ENCODE assay signal across 8 cellular contexts in the genomic region with DNA sequence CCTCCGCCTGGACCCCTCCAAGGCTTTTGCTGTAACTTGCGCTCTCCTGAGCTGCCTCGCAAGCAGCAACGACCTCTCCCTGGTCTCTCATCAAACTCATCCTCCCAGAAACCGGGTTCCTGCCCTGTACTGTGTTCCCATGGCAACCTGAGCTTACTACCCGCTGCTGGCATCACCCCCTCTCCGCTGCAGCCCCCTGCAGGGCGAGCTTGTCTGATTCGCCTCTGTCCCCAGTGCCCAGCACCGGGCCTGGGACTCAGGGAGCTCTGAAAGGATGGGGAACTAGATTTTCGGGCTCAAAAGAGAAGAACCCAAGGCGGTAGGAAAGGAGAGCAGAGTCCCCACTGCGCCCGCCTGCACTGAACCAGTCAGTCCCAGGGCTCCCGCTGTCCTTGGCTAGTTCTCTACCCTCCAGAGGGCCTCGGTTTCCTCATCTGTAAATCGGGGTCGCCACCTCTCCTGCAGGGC. TPM values are rescaled to one million over a fixed set of nuclear protein-coding genes. Genes with fewer than 3 reads are reported as not detected.
DNase-seq lines count a peak whose midpoint lies in the region; ATAC-seq and TF ChIP-seq lines count a peak whose summit lies in the region.

No MANE protein-coding gene starts in this region.

- CTCF ChIA-PET in activated CD4-positive, alpha-beta memory T cell treated with anti-CD3 and anti-CD28 coated beads, Interleukin-2, amount 10 ng/mL, durations not matched to agents 7 days and 5 days (lab: Charles Lee): interaction anchor here (0.8 to 4.9 kb wide), 22 partner anchors 8 to 425 kb away, joined by 3 to 59 read pairs (median 6); a partner anchor contains a TSS

- H3K4me3 ChIP-seq in fibroblast of the aortic adventitia (ENCODE audit: low read depth, low read length): peak overlapping the region; percentile 80

- H3K27ac Mint-ChIP-seq in activated CD4-positive, alpha-beta memory T cell treated with anti-CD3 and anti-CD28 coated beads, Interleukin-2, amount 10 ng/mL, durations not matched to agents 7 days and 5 days: peak overlapping the region; percentile 70
- no peak overlapping the region for H3K27ac Mint-ChIP-seq in nephron

- TF ChIP-seq CTCF in fibroblast of the aortic adventitia (IDR thresholded peaks at IDR 0.05; ENCODE audit: insufficient read depth, low read length): peak; percentile 17
- no peak for TF ChIP-seq CTCF in nephron (IDR thresholded peaks at IDR 0.05; ENCODE audit: unreplicated experiment in 3 of 3)

- peak; percentile 25 for ATAC-seq in GM19455 (IDR thresholded peaks at IDR 0.05; ENCODE audit: unreplicated experiment)

- H3K4me3 Mint-ChIP-seq in activated CD4-positive, alpha-beta memory T cell treated with anti-CD3 and anti-CD28 coated beads, Interleukin-2, amount 10 ng/mL, durations not matched to agents 7 days and 5 days: peak overlapping the region; percentile 91
- H3K4me3 Mint-ChIP-seq in nephron: peak overlapping the region; percentile 81 to 95 (median 87)

- DNase-seq in DMS114 treated with DMSO at 0.1 percent for 48 hours (lab: John Stamatoyannopoulos, UW; ENCODE audit: unreplicated experiment): peak; percentile 4
- DNase-seq in Kasumi-1 (lab: John Stamatoyannopoulos, UW): peak; percentile 45 to 46
- peak; percentile 40 for DNase-seq in activated CD4-positive, alpha-beta memory T cell treated with anti-CD3 and anti-CD28 coated beads, Interleukin-2, amount 10 ng/mL, durations not matched to agents 7 days and 5 days
- peak; percentile 40 for DNase-seq in fibroblast of the aortic adventitia (ENCODE audit: low read depth)
- DNase-seq in ecto neural progenitor cell (ENCODE audit: low spot score): no peak
- no peak for DNase-seq in NK-92 treated with Interleukin-12 subunit alpha and Interleukin-12 subunit beta, amount 100 ng/mL, for 24 hours (lab: John Stamatoyannopoulos, UW)

- H3K9me3 Mint-ChIP-seq in activated CD4-positive, alpha-beta memory T cell treated with anti-CD3 and anti-CD28 coated beads, Interleukin-2, amount 10 ng/mL, durations not matched to agents 7 days and 5 days: no peaks in the 10 kb centered on the region
- no peaks in the 10 kb centered on the region for H3K9me3 Mint-ChIP-seq in nephron

- POLR2A ChIA-PET in activated CD4-positive, alpha-beta memory T cell treated with anti-CD3 and anti-CD28 coated beads, Interleukin-2, amount 10 ng/mL, durations not matched to agents 7 days and 5 days (lab: Charles Lee): interaction anchor here (0.8 to 3.2 kb wide), 23 partner anchors 8 to 750 kb away, joined by 3 to 28 read pairs (median 5); a partner anchor contains a TSS

- H3K36me3 Mint-ChIP-seq in activated CD4-positive, alpha-beta memory T cell treated with anti-CD3 and anti-CD28 coated beads, Interleukin-2, amount 10 ng/mL, durations not matched to agents 7 days and 5 days (ENCODE audit: low read depth): no peaks in the 10 kb centered on the region
- no peaks in the 10 kb centered on the region for H3K36me3 Mint-ChIP-seq in nephron (ENCODE audit: low read depth)

- peaks cover 30% of the 10 kb centered on the region for H3K4me1 Mint-ChIP-seq in activated CD4-positive, alpha-beta memory T cell treated with anti-CD3 and anti-CD28 coated beads, Interleukin-2, amount 10 ng/mL, durations not matched to agents 7 days and 5 days
- H3K4me1 Mint-ChIP-seq in nephron: peaks cover 27% of the 10 kb centered on the region

- peaks cover 9% of the 10 kb centered on the region for H3K27me3 Mint-ChIP-seq in activated CD4-positive, alpha-beta memory T cell treated with anti-CD3 and anti-CD28 coated beads, Interleukin-2, amount 10 ng/mL, durations not matched to agents 7 days and 5 days
- peaks cover 25% of the 10 kb centered on the region for H3K27me3 Mint-ChIP-seq in nephron (ENCODE audit: low read depth)

RNA-seq across cellular contexts. Expression of a gene that starts 0.5 kb away (rescaled TPM):
- total RNA-seq in activated CD4-positive, alpha-beta memory T cell treated with anti-CD3 and anti-CD28 coated beads, Interleukin-2, amount 10 ng/mL, durations not matched to agents 7 days and 5 days: 10 to 100 TPM; 17.2 to 19.4 TPM
- 23.0 and 28.4 TPM in 2 replicates for total RNA-seq in fibroblast of the aortic adventitia (ENCODE audit: low replicate concordance)

RNA-seq across cellular contexts. Expression of a gene that starts 16.5 kb away (rescaled TPM):
- total RNA-seq in activated CD4-positive, alpha-beta memory T cell treated with anti-CD3 and anti-CD28 coated beads, Interleukin-2, amount 10 ng/mL, durations not matched to agents 7 days and 5 days: not detected
- total RNA-seq in fibroblast of the aortic adventitia (ENCODE audit: low replicate concordance): under 0.01 TPM in 1 of 2 replicates, not detected in the other

Comparison
In these comparisons a context has a peak if more than half of its experiments do, and no peak if none do; other contexts are left out.
1. DNase-seq: peak in DMS114 treated with DMSO at 0.1 percent for 48 hours (single experiment), Kasumi-1 (2 of 2), activated CD4-positive, alpha-beta memory T cell treated with anti-CD3 and anti-CD28 coated beads, Interleukin-2, amount 10 ng/mL, durations not matched to agents 7 days and 5 days (single experiment) and fibroblast of the aortic adventitia (single experiment); none in ecto neural progenitor cell (single experiment) and NK-92 treated with Interleukin-12 subunit alpha and Interleukin-12 subunit beta, amount 100 ng/mL, for 24 hours (single experiment).